Comparison of ENCODE assay signal across 28 cellular contexts in the genomic region with DNA sequence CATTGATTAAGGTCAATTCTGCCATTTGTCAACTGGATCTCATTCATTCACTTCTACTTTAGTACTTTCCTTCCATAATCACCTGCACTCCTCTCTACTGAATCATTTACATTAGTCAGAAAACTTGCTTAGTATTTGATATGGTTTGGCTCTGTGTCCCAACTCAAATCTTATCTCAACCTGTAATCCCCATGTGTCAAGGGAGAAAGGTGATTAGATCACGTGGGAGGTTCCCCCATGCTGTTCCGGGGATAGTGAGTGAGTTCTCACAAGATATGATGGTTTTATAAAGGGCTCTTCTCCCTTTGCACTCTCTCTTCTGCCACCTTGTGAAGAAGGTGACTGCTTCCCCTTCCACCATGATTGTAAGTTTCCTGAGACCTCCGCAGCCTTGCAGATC.
"Had no signal": no experiment of that assay in that cellular context is flagged by ENCODE, and none has a peak within 500 bp of the region (broad histone marks: within the 10 kb centered on the region; RNA-seq: fewer than 3 reads in every experiment).

No MANE protein-coding gene starts in this region.

- H3K27me3 ChIP-seq: cardiac muscle cell had no signal

- H3K9me3 Mint-ChIP-seq: activated B cell treated with CpG ODN at 0.5 μM for 24 hours; activated CD4-positive, alpha-beta memory T cell treated with anti-CD3 and anti-CD28 coated beads for 36 hours; activated CD4-positive, alpha-beta T cell treated with anti-CD3 and anti-CD28 coated beads, Interleukin-2, amount 10 ng/mL, durations not matched to agents 24 days and 14 days; activated naive CD4-positive, alpha-beta T cell treated with anti-CD3 and anti-CD28 coated beads, Interleukin-2, amount 50 U/mL, for 72 hours; activated T-cell treated with anti-CD3 and anti-CD28 coated beads, Interleukin-2, amount 50 U/mL, for 4 hours; brain had no signal

- ATAC-seq: activated naive CD4-positive, alpha-beta T cell treated with anti-CD3 and anti-CD28 coated beads, Interleukin-2, amount 50 U/mL, for 72 hours; activated naive CD8-positive, alpha-beta T cell treated with anti-CD3 and anti-CD28 coated beads, Interleukin-2, amount 50 U/mL, for 24 hours; activated T-cell treated with anti-CD3 and anti-CD28 coated beads, Interleukin-2, amount 50 U/mL, for 4 hours; PC-3; T-helper 17 cell had no signal

- H3K27ac ChIP-seq: cardiac muscle cell had no signal

- H3K36me3 ChIP-seq: cardiac muscle cell had no signal

- FAIRE-seq: astrocyte, RCC 7860 had no signal

- DNase-seq: activated B cell treated with CpG ODN at 0.5 μM for 24 hours; activated CD4-positive, alpha-beta memory T cell treated with anti-CD3 and anti-CD28 coated beads for 36 hours; activated CD4-positive, alpha-beta T cell treated with anti-CD3 and anti-CD28 coated beads for 1 hour; activated CD4-positive, alpha-beta T cell treated with anti-CD3 and anti-CD28 coated beads, Interleukin-2, amount 10 ng/mL, durations not matched to agents 24 days and 14 days; activated CD8-positive, alpha-beta memory T cell treated with anti-CD3 and anti-CD28 coated beads for 24 hours; activated effector memory CD4-positive, alpha-beta T cell treated with anti-CD3 and anti-CD28 coated beads, Interleukin-2, amount 50 U/mL, for 16 hours; activated naive CD4-positive, alpha-beta T cell treated with Interleukin-2 at 50 U/mL for 16 hours; activated naive CD8-positive, alpha-beta T cell treated with anti-CD3 and anti-CD28 coated beads, Interleukin-2, amount 50 U/mL, for 24 hours; activated T-cell treated with anti-CD3 and anti-CD28 coated beads, Interleukin-2, amount 50 U/mL, for 4 hours; amygdala; Kasumi-1; KBM-7; NCI-H1048; NCI-H1417; NCI-H1930; NCI-H2171; NCI-H2227 treated with DMSO at 0.1 percent for 48 hours; NCI-H510A; NCI-H526 treated with DMSO at 0.1 percent for 48 hours; PC-3; SHP77 treated with DMSO at 0.1 percent for 48 hours; T-helper 17 cell; T-helper 9 cell had no signal

- H3K4me3 ChIP-seq: cardiac muscle cell had no signal

- H3K4me3 Mint-ChIP-seq: activated B cell treated with CpG ODN at 0.5 μM for 24 hours; activated CD4-positive, alpha-beta memory T cell treated with anti-CD3 and anti-CD28 coated beads for 36 hours; activated CD4-positive, alpha-beta T cell treated with anti-CD3 and anti-CD28 coated beads, Interleukin-2, amount 10 ng/mL, durations not matched to agents 24 days and 14 days; activated naive CD8-positive, alpha-beta T cell treated with anti-CD3 and anti-CD28 coated beads, Interleukin-2, amount 50 U/mL, for 24 hours; activated T-cell treated with anti-CD3 and anti-CD28 coated beads, Interleukin-2, amount 50 U/mL, for 4 hours; brain; T-helper 17 cell had no signal

- H3K4me1 Mint-ChIP-seq: activated B cell treated with CpG ODN at 0.5 μM for 24 hours, brain had no signal

- H3K27ac Mint-ChIP-seq: activated B cell treated with CpG ODN at 0.5 μM for 24 hours; activated CD4-positive, alpha-beta memory T cell treated with anti-CD3 and anti-CD28 coated beads for 36 hours; activated CD4-positive, alpha-beta T cell treated with anti-CD3 and anti-CD28 coated beads, Interleukin-2, amount 10 ng/mL, durations not matched to agents 24 days and 14 days; activated naive CD4-positive, alpha-beta T cell treated with anti-CD3 and anti-CD28 coated beads, Interleukin-2, amount 50 U/mL, for 72 hours; activated naive CD8-positive, alpha-beta T cell treated with anti-CD3 and anti-CD28 coated beads, Interleukin-2, amount 50 U/mL, for 24 hours; brain; T-helper 17 cell had no signal

- H3K27me3 Mint-ChIP-seq: activated B cell treated with CpG ODN at 0.5 μM for 24 hours, T-helper 17 cell had no signal

- H3K36me3 Mint-ChIP-seq: activated CD4-positive, alpha-beta memory T cell treated with anti-CD3 and anti-CD28 coated beads for 36 hours; activated naive CD4-positive, alpha-beta T cell treated with anti-CD3 and anti-CD28 coated beads, Interleukin-2, amount 50 U/mL, for 72 hours; brain had no signal
